In genomic region chr2:19677215-19677777, GRCh38 we compare ENCODE assay signal across 17 cellular contexts.
DNase-seq lines count a peak whose midpoint lies in the region; ATAC-seq, FAIRE-seq and TF ChIP-seq lines count a peak whose summit lies in the region.
"Had no signal": no experiment of that assay in that cellular context is flagged by ENCODE, and none has a peak within 500 bp of the region (broad histone marks: within the 10 kb centered on the region; RNA-seq: fewer than 3 reads in every experiment).

No MANE protein-coding gene starts in this region.

- peak overlapping the region; percentile 25 for H4K91ac ChIP-seq in mesenchymal stem cell (ENCODE audit: low read length)

- H3K9ac ChIP-seq in mesenchymal stem cell (ENCODE audit: low read length) (no peak overlapping the region), SK-N-SH (no peak overlapping the region)
- H3K9ac ChIP-seq: BLaER1 treated with 17β-estradiol and CSF1 and Interleukin-3, amounts not matched to agents 10 nM and 100 nM; GM23248 had no signal

- H3K27me3 ChIP-seq in mesenchymal stem cell (ENCODE audit: control insufficient read depth in 1 of 2, insufficient read depth in 1 of 2, low read length in 2 of 2) (peaks cover 0 to 32% of the 10 kb centered on the region in 2 experiments), SK-N-SH (ENCODE audit: insufficient read depth) (peaks cover 5% of the 10 kb centered on the region; the same call in 1 of the 2 replicates), Caco-2 (replicated peaks; ENCODE audit: control insufficient read depth, insufficient read depth, low read length) (no peaks in the 10 kb centered on the region)
- H3K27me3 ChIP-seq: BLaER1 treated with 17β-estradiol and CSF1 and Interleukin-3, amounts not matched to agents 10 nM and 100 nM had no signal

- peaks cover 25% of the 10 kb centered on the region for H3K27me3 Mint-ChIP-seq in stimulated activated naive CD8-positive, alpha-beta T cell treated with anti-CD3 and anti-CD28 coated beads, Interleukin-15, amount 100 ng/mL, for 72 hours
- no peaks in the 10 kb centered on the region for H3K27me3 Mint-ChIP-seq in Caco-2 (ENCODE audit: insufficient read depth, unreplicated experiment)
- H3K27me3 Mint-ChIP-seq: CD4-positive, CD25-positive, alpha-beta regulatory T cell had no signal

- H3K36me3 ChIP-seq in mesenchymal stem cell (ENCODE audit: control insufficient read depth in 1 of 2, insufficient read depth in 2 of 2, low read depth in 1 of 2, low read length in 2 of 2) (no peaks in the 10 kb centered on the region), SK-N-SH (replicated peaks in 1 of 2; ENCODE audit: control insufficient read depth in 1 of 2, insufficient read depth in 2 of 2, low read length in 1 of 2) (no peaks in the 10 kb centered on the region), Caco-2 (ENCODE audit: control insufficient read depth, insufficient read depth, low read length) (no peaks in the 10 kb centered on the region)
- H3K36me3 ChIP-seq: BLaER1 treated with 17β-estradiol and CSF1 and Interleukin-3, amounts not matched to agents 10 nM and 100 nM had no signal

- peak; percentile 93 for FAIRE-seq in urothelium cell line (lab: Jason Lieb, UNC)
- FAIRE-seq: GM12878, H54 had no signal

- no peak for TF ChIP-seq EP300 in SK-N-SH (IDR thresholded peaks at IDR 0.05; ENCODE audit: borderline replicate concordance in 1 of 2, low read depth in 1 of 2, low read length in 1 of 2)

- no peak overlapping the region for H3K27ac ChIP-seq in mesenchymal stem cell (ENCODE audit: low read length, poor library complexity, severe bottlenecking)
- no peak overlapping the region for H3K27ac ChIP-seq in SK-N-SH (ENCODE audit: low read depth in 2 of 2, low read length in 1 of 2)
- H3K27ac ChIP-seq: BLaER1 treated with 17β-estradiol and CSF1 and Interleukin-3, amounts not matched to agents 10 nM and 100 nM; GM23248 had no signal

- H3K79me2 ChIP-seq in SK-N-SH (ENCODE audit: insufficient read depth) = no peaks in the 10 kb centered on the region

- H3K18ac ChIP-seq in mesenchymal stem cell (ENCODE audit: low read depth in 1 of 2, low read length in 2 of 2) = no peak overlapping the region

- H2AK5ac ChIP-seq in mesenchymal stem cell (ENCODE audit: low read length, severe bottlenecking) = peak overlapping the region; percentile 69

- H3K4me1 ChIP-seq in mesenchymal stem cell (ENCODE audit: control insufficient read depth, insufficient read depth, low read depth, low read length) = peaks cover 22% of the 10 kb centered on the region
- peaks cover 0 to 30% of the 10 kb centered on the region in 2 experiments; a peak in 2 of 4 replicates for H3K4me1 ChIP-seq in SK-N-SH (ENCODE audit: control insufficient read depth in 1 of 2, insufficient read depth in 2 of 2, low read depth in 1 of 2, low read length in 1 of 2)
- H3K4me1 ChIP-seq in Caco-2 = peaks cover 7% of the 10 kb centered on the region; the same call in 1 of the 2 replicates
- H3K4me1 ChIP-seq: BLaER1 treated with 17β-estradiol and CSF1 and Interleukin-3, amounts not matched to agents 10 nM and 100 nM had no signal

- peak overlapping the region in 1 of 2 experiments; percentile 38 for H2BK12ac ChIP-seq in mesenchymal stem cell (ENCODE audit: low read length in 2 of 2)

- POLR2A ChIA-PET in SK-N-SH (lab: Yijun Ruan, JAX) = no interaction called here
- POLR2A ChIA-PET in Caco-2 (lab: Charles Lee) = no interaction called here

- no peak overlapping the region for H3K23ac ChIP-seq in mesenchymal stem cell (ENCODE audit: low read length in 2 of 2)

- no peak for DNase-seq in stimulated activated naive CD8-positive, alpha-beta T cell treated with anti-CD3 and anti-CD28 coated beads, Interleukin-15, amount 100 ng/mL, for 72 hours
- DNase-seq in stimulated activated naive CD8-positive, alpha-beta T cell treated with anti-CD3 and anti-CD28 coated beads, Interleukin-15, Interleukin-2, amounts not matched to agents 100 U/mL and 50 U/mL, for 24 hours = no peak
- no peak for DNase-seq in mesenchymal stem cell
- DNase-seq in sciatic nerve (ENCODE audit: low spot score) = no peak
- DNase-seq in urothelium cell line (ENCODE audit: low spot score) = no peak
- DNase-seq in SK-N-SH = no peak
- no peak for DNase-seq in T-helper 9 cell
- DNase-seq in Caco-2 = no peak
- DNase-seq: ACHN; Calu3; CD4-positive, CD25-positive, alpha-beta regulatory T cell; DMS 273 treated with DMSO at 0.1 percent for 48 hours; DMS79; GM23248 had no signal

- no peaks in the 10 kb centered on the region for H3K4me1 Mint-ChIP-seq in stimulated activated naive CD8-positive, alpha-beta T cell treated with anti-CD3 and anti-CD28 coated beads, Interleukin-15, amount 100 ng/mL, for 72 hours
- peaks cover 6% of the 10 kb centered on the region for H3K4me1 Mint-ChIP-seq in Caco-2 (ENCODE audit: low read depth, unreplicated experiment)
- H3K4me1 Mint-ChIP-seq: CD4-positive, CD25-positive, alpha-beta regulatory T cell had no signal

- H3K4me2 ChIP-seq in mesenchymal stem cell (ENCODE audit: low read length, poor library complexity, severe bottlenecking) (no peak overlapping the region), SK-N-SH (no peak overlapping the region)
- H3K4me2 ChIP-seq: BLaER1 treated with 17β-estradiol and CSF1 and Interleukin-3, amounts not matched to agents 10 nM and 100 nM had no signal

- BruUV-seq in Caco-2 (replicated peaks; lab: Mats Ljungman, UMichigan) = no TSS peak

- intact Hi-C loops in sciatic nerve (cut with DNase I) = no loop called here
- intact Hi-C loops in Caco-2 (cut with micrococcal nuclease; ENCODE audit: unreplicated experiment) = loop anchor here (5.0 kb wide), 1 partner anchor 1335 kb away; no protein-coding TSS in a partner anchor

- no peaks in the 10 kb centered on the region for H4K20me1 ChIP-seq in SK-N-SH (ENCODE audit: insufficient read depth)
- H4K20me1 ChIP-seq: BLaER1 treated with 17β-estradiol and CSF1 and Interleukin-3, amounts not matched to agents 10 nM and 100 nM had no signal

- WGBS in mesenchymal stem cell = 96% methylated on average over 4 of the region's 5 CpGs
- WGBS in SK-N-SH (ENCODE audit: low lambda C conversion rate) = 36% methylated on average over 5 of the region's 5 CpGs

- H2BK5ac ChIP-seq in mesenchymal stem cell (ENCODE audit: low read depth, low read length, poor library complexity, severe bottlenecking) = no peak overlapping the region

- no peak overlapping the region for H2AFZ ChIP-seq in mesenchymal stem cell (ENCODE audit: low read depth, low read length)
- H2AFZ ChIP-seq in SK-N-SH (ENCODE audit: low read depth) = no peak overlapping the region
- H2AFZ ChIP-seq: GM23248 had no signal

- H3K9me2 ChIP-seq in SK-N-SH = no peaks in the 10 kb centered on the region

- H2BK120ac ChIP-seq in mesenchymal stem cell (ENCODE audit: low read depth, low read length) = no peak overlapping the region

- no peaks in the 10 kb centered on the region for H3K9me3 ChIP-seq in mesenchymal stem cell (ENCODE audit: control insufficient read depth, low read length)
- H3K9me3 ChIP-seq in SK-N-SH = no peaks in the 10 kb centered on the region
- H3K9me3 ChIP-seq in Caco-2 = no peaks in the 10 kb centered on the region
- H3K9me3 ChIP-seq: BLaER1 treated with 17β-estradiol and CSF1 and Interleukin-3, amounts not matched to agents 10 nM and 100 nM had no signal

- TF ChIP-seq CTCF in SK-N-SH (IDR thresholded peaks at IDR 0.05) (no peak), Caco-2 (IDR thresholded peaks at IDR 0.05; ENCODE audit: insufficient read depth in 1 of 2, low read depth in 1 of 2, low read length in 1 of 2, severe bottlenecking in 1 of 2, unreplicated experiment in 1 of 2) (no peak)

- H3K4ac ChIP-seq in mesenchymal stem cell (ENCODE audit: low read depth in 1 of 2, low read length in 2 of 2) = no peak overlapping the region

- ATAC-seq in stimulated activated naive CD8-positive, alpha-beta T cell treated with anti-CD3 and anti-CD28 coated beads, Interleukin-15, amount 100 ng/mL, for 72 hours = peak; percentile 29
- no peak for ATAC-seq in stimulated activated naive CD8-positive, alpha-beta T cell treated with anti-CD3 and anti-CD28 coated beads, Interleukin-15, Interleukin-2, amounts not matched to agents 100 U/mL and 50 U/mL, for 24 hours
- ATAC-seq in sciatic nerve = peak; percentile 11
- ATAC-seq: GM12878 had no signal

- H3K4me3 Mint-ChIP-seq in stimulated activated naive CD8-positive, alpha-beta T cell treated with anti-CD3 and anti-CD28 coated beads, Interleukin-15, amount 100 ng/mL, for 72 hours = no peak overlapping the region
- H3K4me3 Mint-ChIP-seq in Caco-2 (ENCODE audit: unreplicated experiment) = no peak overlapping the region
- H3K4me3 Mint-ChIP-seq: CD4-positive, CD25-positive, alpha-beta regulatory T cell had no signal

- TF ChIP-seq RAD21 in SK-N-SH (IDR thresholded peaks at IDR 0.05; ENCODE audit: low read length) = no peak

- no peaks in the 10 kb centered on the region for H3K9me3 Mint-ChIP-seq in stimulated activated naive CD8-positive, alpha-beta T cell treated with anti-CD3 and anti-CD28 coated beads, Interleukin-15, amount 100 ng/mL, for 72 hours
- no peaks in the 10 kb centered on the region for H3K9me3 Mint-ChIP-seq in Caco-2 (ENCODE audit: unreplicated experiment)

- H3F3A ChIP-seq in SK-N-SH (replicated peaks; ENCODE audit: insufficient read depth) = no peaks in the 10 kb centered on the region

- H4K8ac ChIP-seq in mesenchymal stem cell (ENCODE audit: low read length) = no peak overlapping the region

- no peaks in the 10 kb centered on the region for H3K36me3 Mint-ChIP-seq in Caco-2 (ENCODE audit: insufficient read depth, unreplicated experiment)
- H3K36me3 Mint-ChIP-seq: CD4-positive, CD25-positive, alpha-beta regulatory T cell had no signal

- no peak overlapping the region for H3K27ac Mint-ChIP-seq in stimulated activated naive CD8-positive, alpha-beta T cell treated with anti-CD3 and anti-CD28 coated beads, Interleukin-15, amount 100 ng/mL, for 72 hours
- H3K27ac Mint-ChIP-seq in Caco-2 (ENCODE audit: unreplicated experiment) = no peak overlapping the region
- H3K27ac Mint-ChIP-seq: CD4-positive, CD25-positive, alpha-beta regulatory T cell had no signal

- no peaks in the 10 kb centered on the region for H3K79me1 ChIP-seq in mesenchymal stem cell (replicated peaks; ENCODE audit: low read length, poor library complexity, severe bottlenecking)

- no peak overlapping the region for H3K14ac ChIP-seq in mesenchymal stem cell (ENCODE audit: low read length in 2 of 2)

- CTCF ChIA-PET in SK-N-SH (lab: Yijun Ruan, JAX) = interaction anchor here (1.0 kb wide), 3 partner anchors 10 to 34 kb away, joined by 3 read pairs; no protein-coding TSS in a partner anchor
- CTCF ChIA-PET in Caco-2 (lab: Charles Lee) = no interaction called here

- H2BK15ac ChIP-seq in mesenchymal stem cell (ENCODE audit: low read depth, poor library complexity, severe bottlenecking) = no peak overlapping the region

- H3K4me3 ChIP-seq in mesenchymal stem cell (ENCODE audit: insufficient read depth in 1 of 2, low read depth in 1 of 2, low read length in 2 of 2) (no peak overlapping the region), SK-N-SH (ENCODE audit: low read depth in 2 of 2, low read length in 1 of 2) (no peak overlapping the region), Caco-2 (ENCODE audit: low read depth, low read length) (no peak overlapping the region)
- H3K4me3 ChIP-seq: BLaER1 treated with 17β-estradiol and CSF1 and Interleukin-3, amounts not matched to agents 10 nM and 100 nM; GM12878; GM23248 had no signal

TF ChIP-seq in SK-N-SH, 30 proteins besides CTCF, POLR2A, EP300 and RAD21 (continues in another document):
- TF ChIP-seq POLR2AphosphoS5 (IDR thresholded peaks at IDR 0.05; ENCODE audit: low read depth, low read length) = no peak
- no peak for TF ChIP-seq JUND (IDR thresholded peaks at IDR 0.05)
- TF ChIP-seq MEF2A (IDR thresholded peaks at IDR 0.05; ENCODE audit: borderline replicate concordance, low read depth) = no peak
